ENCODE assay signal across 23 cellular contexts in the genomic region with DNA sequence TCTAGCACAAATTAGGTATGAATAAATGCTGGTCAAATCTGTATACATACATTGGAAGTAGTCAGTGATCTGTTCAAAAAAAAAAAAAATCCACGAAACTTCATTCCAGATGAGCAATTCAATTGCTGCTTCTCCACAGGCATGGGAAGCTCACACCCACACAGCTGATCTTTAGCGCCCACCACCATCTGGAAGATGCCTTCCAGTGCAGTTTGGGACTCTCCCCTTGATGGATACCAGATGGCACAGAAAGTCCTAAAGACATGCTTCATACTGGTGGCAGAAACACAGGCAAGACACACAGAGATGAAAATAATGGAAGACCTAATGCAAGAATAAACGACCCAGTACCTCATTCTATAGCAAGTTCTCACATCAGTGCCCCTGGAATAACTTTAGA.
DNase-seq lines count a peak whose midpoint lies in the region; ATAC-seq, FAIRE-seq and TF ChIP-seq lines count a peak whose summit lies in the region.
"Had no signal": no experiment of that assay in that cellular context is flagged by ENCODE, and none has a peak within 500 bp of the region (broad histone marks: within the 10 kb centered on the region; RNA-seq: fewer than 3 reads in every experiment).

No MANE protein-coding gene starts in this region.

- H2AFZ ChIP-seq in astrocyte (ENCODE audit: low read depth, low read length), result no peak overlapping the region

- H3K27ac ChIP-seq in astrocyte (ENCODE audit: low read depth, low read length) (no peak overlapping the region), left lung (no peak overlapping the region)
- H3K27ac ChIP-seq: adrenal gland, cardiac muscle cell, sigmoid colon had no signal

- H3K9ac ChIP-seq in astrocyte (ENCODE audit: low read length), result no peak overlapping the region

- no peaks in the 10 kb centered on the region for H3K79me2 ChIP-seq in astrocyte (ENCODE audit: insufficient read depth, low read length)

- H3K27ac Mint-ChIP-seq in HFFc6 (peak overlapping the region; percentile 57), astrocyte (ENCODE audit: unreplicated experiment) (peak overlapping the region; percentile 21)
- H3K27ac Mint-ChIP-seq: activated CD4-positive, alpha-beta T cell treated with anti-CD3 and anti-CD28 coated beads, Interleukin-2, amount 10 ng/mL, durations not matched to agents 7 days and 5 days; dendritic cell treated with granulocyte-macrophage colony-stimulating factor and Interleukin-4, amounts not matched to agents 40 ng/mL and 50 ng/mL, for 4 days; natural killer cell; stimulated activated naive B cell treated with anti-CD40 and anti-IgM and Interleukin-4, amounts not matched to agents 10 μg/mL and 1 μg/mL and 100 μg/mL, for 72 hours; T-helper 17 cell had no signal

- H4K20me1 ChIP-seq in astrocyte (ENCODE audit: insufficient read depth, low read length), result no peaks in the 10 kb centered on the region

- no peak for FAIRE-seq in astrocyte (lab: Jason Lieb, UNC)
- FAIRE-seq: endothelial cell of umbilical vein had no signal

- DNase-seq in Ammon's horn (ENCODE audit: low spot score) (peak; percentile 32), HFFc6 (peak; percentile 70), astrocyte (ENCODE audit: low read depth) (peak; percentile 31), myocyte (ENCODE audit: low read depth) (peak; percentile 6), left lung (no peak), DMS79 treated with DMSO at 0.1 percent for 48 hours (lab: John Stamatoyannopoulos, UW) (no peak)
- DNase-seq: ACHN; activated CD4-positive, alpha-beta T cell treated with anti-CD3 and anti-CD28 coated beads, Interleukin-2, amount 10 ng/mL, durations not matched to agents 7 days and 5 days; activated gamma-delta T cell treated with Interleukin-2 at 50 U/mL for 16 hours; adrenal gland; natural killer cell; NCI-H1105; NCI-H2081 treated with DMSO at 0.1 percent for 48 hours; sigmoid colon; stimulated activated CD4-positive, alpha-beta T cell treated with anti-CD3 and anti-CD28 coated beads, Interleukin-1b, Interleukin-23, amount 100 ng/mL, for 48 hours; stimulated activated naive B cell treated with anti-CD40 and anti-IgM and Interleukin-4, amounts not matched to agents 10 μg/mL and 1 μg/mL and 100 μg/mL, for 72 hours; T-helper 17 cell had no signal

- H3K9me3 Mint-ChIP-seq in HFFc6 (no peaks in the 10 kb centered on the region), astrocyte (ENCODE audit: unreplicated experiment) (peaks cover 8% of the 10 kb centered on the region)
- H3K9me3 Mint-ChIP-seq: activated CD4-positive, alpha-beta T cell treated with anti-CD3 and anti-CD28 coated beads, Interleukin-2, amount 10 ng/mL, durations not matched to agents 7 days and 5 days; dendritic cell treated with granulocyte-macrophage colony-stimulating factor and Interleukin-4, amounts not matched to agents 40 ng/mL and 50 ng/mL, for 4 days had no signal

- no peak for ATAC-seq in left lung
- no peak for ATAC-seq in HG02642 (IDR thresholded peaks at IDR 0.05; ENCODE audit: poor library complexity, unreplicated experiment)
- no peak for ATAC-seq in GM21390 (IDR thresholded peaks at IDR 0.05; ENCODE audit: unreplicated experiment)
- ATAC-seq: HCT116; natural killer cell; stimulated activated naive B cell treated with anti-CD40 and anti-IgM and Interleukin-4, amounts not matched to agents 10 μg/mL and 1 μg/mL and 100 μg/mL, for 72 hours; T-helper 17 cell had no signal

- H3K9me3 ChIP-seq in astrocyte (ENCODE audit: insufficient read depth, low read depth, low read length), result no peaks in the 10 kb centered on the region
- no peaks in the 10 kb centered on the region for H3K9me3 ChIP-seq in left lung
- H3K9me3 ChIP-seq: adrenal gland, sigmoid colon had no signal

- H3K4me1 Mint-ChIP-seq in HFFc6 (ENCODE audit: low read depth) (peaks cover 52% of the 10 kb centered on the region), astrocyte (ENCODE audit: low read depth, unreplicated experiment) (peaks cover 9% of the 10 kb centered on the region)
- H3K4me1 Mint-ChIP-seq: activated CD4-positive, alpha-beta T cell treated with anti-CD3 and anti-CD28 coated beads, Interleukin-2, amount 10 ng/mL, durations not matched to agents 7 days and 5 days; natural killer cell; stimulated activated naive B cell treated with anti-CD40 and anti-IgM and Interleukin-4, amounts not matched to agents 10 μg/mL and 1 μg/mL and 100 μg/mL, for 72 hours; T-helper 17 cell had no signal

- no peaks in the 10 kb centered on the region for H3K36me3 Mint-ChIP-seq in HFFc6 (ENCODE audit: low read depth)
- no peaks in the 10 kb centered on the region for H3K36me3 Mint-ChIP-seq in astrocyte (ENCODE audit: low read depth, unreplicated experiment)
- H3K36me3 Mint-ChIP-seq: natural killer cell; stimulated activated naive B cell treated with anti-CD40 and anti-IgM and Interleukin-4, amounts not matched to agents 10 μg/mL and 1 μg/mL and 100 μg/mL, for 72 hours had no signal

- H3K4me1 ChIP-seq in astrocyte (ENCODE audit: insufficient read depth, low read length) (no peaks in the 10 kb centered on the region), left lung (no peaks in the 10 kb centered on the region)
- H3K4me1 ChIP-seq: adrenal gland had no signal

- H3K4me2 ChIP-seq in astrocyte (ENCODE audit: low read length), result no peak overlapping the region

- H3K4me3 ChIP-seq in astrocyte (ENCODE audit: insufficient read depth, low read depth, low read length) (no peak overlapping the region), left lung (no peak overlapping the region)
- H3K4me3 ChIP-seq: adrenal gland, cardiac muscle cell, sigmoid colon had no signal

- intact Hi-C loops in left lung (cut with DNase I), result no loop called here

- no peaks in the 10 kb centered on the region for H3K27me3 ChIP-seq in astrocyte (ENCODE audit: insufficient read depth, low read length)
- no peaks in the 10 kb centered on the region for H3K27me3 ChIP-seq in left lung
- H3K27me3 ChIP-seq: adrenal gland, cardiac muscle cell, sigmoid colon had no signal

- H3K4me3 Mint-ChIP-seq in HFFc6 (peak overlapping the region; percentile 52), astrocyte (ENCODE audit: unreplicated experiment) (no peak overlapping the region)
- H3K4me3 Mint-ChIP-seq: activated CD4-positive, alpha-beta T cell treated with anti-CD3 and anti-CD28 coated beads, Interleukin-2, amount 10 ng/mL, durations not matched to agents 7 days and 5 days; dendritic cell treated with granulocyte-macrophage colony-stimulating factor and Interleukin-4, amounts not matched to agents 40 ng/mL and 50 ng/mL, for 4 days; natural killer cell; stimulated activated naive B cell treated with anti-CD40 and anti-IgM and Interleukin-4, amounts not matched to agents 10 μg/mL and 1 μg/mL and 100 μg/mL, for 72 hours; T-helper 17 cell had no signal

- H3K27me3 Mint-ChIP-seq in HFFc6 (ENCODE audit: insufficient read depth) (no peaks in the 10 kb centered on the region), astrocyte (ENCODE audit: low read depth, unreplicated experiment) (no peaks in the 10 kb centered on the region)
- H3K27me3 Mint-ChIP-seq: activated CD4-positive, alpha-beta T cell treated with anti-CD3 and anti-CD28 coated beads, Interleukin-2, amount 10 ng/mL, durations not matched to agents 7 days and 5 days; dendritic cell treated with granulocyte-macrophage colony-stimulating factor and Interleukin-4, amounts not matched to agents 40 ng/mL and 50 ng/mL, for 4 days; stimulated activated naive B cell treated with anti-CD40 and anti-IgM and Interleukin-4, amounts not matched to agents 10 μg/mL and 1 μg/mL and 100 μg/mL, for 72 hours; T-helper 17 cell had no signal

- H3K36me3 ChIP-seq in astrocyte (ENCODE audit: insufficient read depth, low read length) (no peaks in the 10 kb centered on the region), left lung (no peaks in the 10 kb centered on the region)
- H3K36me3 ChIP-seq: adrenal gland, cardiac muscle cell, sigmoid colon had no signal

- TF ChIP-seq CTCF in HFFc6 (IDR thresholded peaks at IDR 0.05) (no peak), astrocyte (IDR thresholded peaks at IDR 0.05; ENCODE audit: insufficient read depth, low read depth, low read length) (no peak), left lung (IDR thresholded peaks at IDR 0.05) (no peak)

Comparison
In these comparisons a context has a peak if more than half of its experiments do, and no peak if none do; other contexts are left out.
1. DNase-seq: peak in Ammon's horn (single experiment), HFFc6 (single experiment), astrocyte (single experiment) and myocyte (single experiment); none in left lung (0 of 2) and DMS79 treated with DMSO at 0.1 percent for 48 hours (single experiment).